ENCODE assay signal across 9 cellular contexts in genomic region chr19:45630463-45630862, GRCh38. TPM values are rescaled to one million over a fixed set of nuclear protein-coding genes. Genes with fewer than 3 reads are reported as not detected.
DNase-seq lines count a peak whose midpoint lies in the region; ATAC-seq lines count a peak whose summit lies in the region.
"Had no signal": no experiment of that assay in that cellular context is flagged by ENCODE, and none has a peak within 500 bp of the region (broad histone marks: within the 10 kb centered on the region; RNA-seq: fewer than 3 reads in every experiment).

No MANE protein-coding gene starts in this region.

- H3K4me1 ChIP-seq in SJSA1 (replicated peaks): peaks cover 34% of the 10 kb centered on the region

- H3K4me3 ChIP-seq in SJSA1: no peak overlapping the region
- H3K4me3 ChIP-seq: thoracic aorta had no signal

- peaks cover 52% of the 10 kb centered on the region for H3K36me3 ChIP-seq in SJSA1

- H3K27me3 ChIP-seq in SJSA1 (replicated peaks): no peaks in the 10 kb centered on the region

- H3K9me3 ChIP-seq in SJSA1 (replicated peaks): no peaks in the 10 kb centered on the region
- H3K9me3 ChIP-seq: thoracic aorta had no signal

- H3K27ac ChIP-seq in SJSA1: peak overlapping the region; percentile 92
- H3K27ac ChIP-seq: thoracic aorta had no signal

- ATAC-seq in GM19351 (IDR thresholded peaks at IDR 0.05; ENCODE audit: unreplicated experiment) (no peak), HG03571 (IDR thresholded peaks at IDR 0.05; ENCODE audit: unreplicated experiment) (no peak), GM21360 (IDR thresholded peaks at IDR 0.05; ENCODE audit: unreplicated experiment) (no peak)

- DNase-seq in AG08396 (ENCODE audit: low spot score) (peak; percentile 82), H4 (ENCODE audit: low spot score) (peak; percentile 69), SJSA1 (ENCODE audit: low read depth in 1 of 2, low spot score in 2 of 2) (peak; percentile 76 to 95), fibroblast of the conjunctiva (ENCODE audit: low read depth) (peak; percentile 64)
- no peak for DNase-seq in stimulated activated CD8-positive, alpha-beta memory T cell treated with anti-CD3 and anti-CD28 coated beads, Interleukin-4, amount 100 ng/mL, for 48 hours

RNA-seq across cellular contexts. Expression of gene EML2, which starts 8.7 kb away (rescaled TPM):
- total RNA-seq in H4 (2014; rRNA removed; shearing (Covaris generic)): 5.1 and 11.7 TPM in 2 replicates
- total RNA-seq in SJSA1 (2014; rRNA removed; shearing (Covaris generic)): 33.6 and 45.4 TPM in 2 replicates

RNA-seq across cellular contexts. Expression of gene GPR4, which starts 28.5 kb away (rescaled TPM):
- total RNA-seq in H4 (2014; rRNA removed; shearing (Covaris generic)): not detected in 2 replicates
- not detected in 2 replicates for total RNA-seq in SJSA1 (2014; rRNA removed; shearing (Covaris generic))

RNA-seq across cellular contexts. Expression of gene GIPR, which starts 37.6 kb away (rescaled TPM):
- not detected in 2 replicates for total RNA-seq in H4 (2014; rRNA removed; shearing (Covaris generic))
- 0.72 and 2.1 TPM in 2 replicates for total RNA-seq in SJSA1 (2014; rRNA removed; shearing (Covaris generic))

RNA-seq across cellular contexts. Expression of gene OPA3, which starts 45.9 kb away (rescaled TPM):
- total RNA-seq in H4 (2014; rRNA removed; shearing (Covaris generic)): 4.8 and 5.3 TPM in 2 replicates
- 10.7 and 18.2 TPM in 2 replicates for total RNA-seq in SJSA1 (2014; rRNA removed; shearing (Covaris generic))
